30 cellular contexts compared by ENCODE assay signal in the genomic region with DNA sequence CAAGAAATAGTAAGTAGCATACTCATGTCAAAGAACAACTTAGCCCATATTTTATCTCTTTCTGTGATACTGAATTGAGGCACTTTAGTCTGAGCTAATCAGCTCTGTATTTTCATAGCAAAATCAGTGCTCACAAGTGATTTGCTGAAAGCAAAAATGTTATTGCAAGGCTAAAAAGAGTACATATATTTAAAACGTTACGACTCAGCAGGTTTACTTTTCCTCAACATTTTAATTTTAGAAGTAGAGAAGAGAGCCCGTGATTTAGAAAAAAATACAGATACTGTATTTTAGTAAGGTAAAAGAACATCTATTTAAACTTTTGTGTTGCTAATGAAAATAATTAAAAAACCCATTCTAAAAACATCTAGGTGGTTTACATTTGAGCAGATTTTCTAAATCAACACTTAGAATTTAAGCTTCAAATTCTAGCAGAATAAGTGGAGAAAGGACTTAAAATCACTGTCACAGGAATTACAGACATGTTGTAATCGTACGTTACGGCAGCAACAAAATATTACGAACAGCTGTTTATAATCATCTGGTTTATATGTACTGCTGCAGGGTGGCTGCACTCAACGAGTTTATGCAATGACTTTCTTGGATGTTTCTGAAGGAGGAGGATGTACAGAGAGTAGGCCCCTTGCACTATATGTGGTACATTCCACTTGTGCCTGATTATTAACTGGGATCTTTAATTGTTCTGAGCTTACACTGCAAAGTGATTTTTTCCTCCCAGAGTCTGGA. TPM values are rescaled to one million over a fixed set of nuclear protein-coding genes. Genes with fewer than 3 reads are reported as not detected.
DNase-seq lines count a peak whose midpoint lies in the region; ATAC-seq, FAIRE-seq and TF ChIP-seq lines count a peak whose summit lies in the region.
"Had no signal": no experiment of that assay in that cellular context is flagged by ENCODE, and none has a peak within 500 bp of the region (broad histone marks: within the 10 kb centered on the region; RNA-seq: fewer than 3 reads in every experiment).

No MANE protein-coding gene starts in this region.

- H3K27ac ChIP-seq in K562 (ENCODE audit: extremely low read depth, low read depth, low read length) (no peak overlapping the region), hepatocyte (no peak overlapping the region)
- H3K27ac ChIP-seq: parathyroid adenoma, SJSA1, suprapubic skin had no signal

- H3K36me3 ChIP-seq in K562 (ENCODE audit: control insufficient read depth, insufficient read depth, low read length) (peaks cover 98% of the 10 kb centered on the region), hepatocyte (replicated peaks; ENCODE audit: insufficient read depth, low read depth) (peaks cover 2% of the 10 kb centered on the region)

- TF ChIP-seq EP300 in K562 (IDR thresholded peaks at IDR 0.05; ENCODE audit: low read length) = no peak

- H3K9me3 ChIP-seq in K562 (replicated peaks; ENCODE audit: control insufficient read depth, insufficient read depth, low read depth, low read length) (no peaks in the 10 kb centered on the region), hepatocyte (ENCODE audit: low read depth) (no peaks in the 10 kb centered on the region)
- H3K9me3 ChIP-seq: SJSA1, suprapubic skin had no signal

- H3K4me1 ChIP-seq in K562 (replicated peaks in 1 of 2; ENCODE audit: control insufficient read depth in 2 of 2, insufficient read depth in 2 of 2, low read length in 2 of 2) = no peaks in the 10 kb centered on the region
- no peaks in the 10 kb centered on the region for H3K4me1 ChIP-seq in hepatocyte (ENCODE audit: insufficient read depth)
- H3K4me1 ChIP-seq: parathyroid adenoma, SJSA1, suprapubic skin had no signal

- TF ChIP-seq RAD21 in K562 (CRISPR knock-in tag; conservative IDR thresholded peaks at IDR 0.05 in 1 of 2, IDR thresholded peaks at IDR 0.05 in 1 of 2) = no peak

- no peaks in the 10 kb centered on the region for H3K27me3 ChIP-seq in K562 (ENCODE audit: control insufficient read depth in 2 of 2, insufficient read depth in 2 of 2, low read length in 2 of 2)
- H3K27me3 ChIP-seq in hepatocyte = no peaks in the 10 kb centered on the region
- H3K27me3 ChIP-seq: SJSA1, suprapubic skin had no signal

- POLR2A ChIA-PET in K562 (lab: Yijun Ruan, JAX) = interaction anchor here (1.3 to 3.7 kb wide), 3 partner anchors 10 to 20 kb away, joined by 4 to 16 read pairs (median 6); a partner anchor contains a TSS

- CTCF ChIA-PET in K562 (lab: Yijun Ruan, JAX; ENCODE audit: low intra/inter-chr PET ratio) = no interaction called here

- H3K79me2 ChIP-seq in K562 (ENCODE audit: control insufficient read depth, insufficient read depth, low read length) (peaks cover 14% of the 10 kb centered on the region; the same call in 2 of the 3 replicates), hepatocyte (peaks cover 8% of the 10 kb centered on the region)

- no peak overlapping the region for H3K9ac ChIP-seq in K562 (ENCODE audit: insufficient read depth in 1 of 2, low read depth in 2 of 2, low read length in 2 of 2)
- H3K9ac ChIP-seq: parathyroid adenoma had no signal

- TF ChIP-seq POLR2A in GM12891 (IDR thresholded peaks at IDR 0.05; ENCODE audit: low read depth, low read length) = no peak
- TF ChIP-seq POLR2A in K562 (conservative IDR thresholded peaks at IDR 0.05) = no peak

- no peak for TF ChIP-seq CTCF in K562 (IDR thresholded peaks at IDR 0.05 in 2 of 3, conservative IDR thresholded peaks at IDR 0.05 in 1 of 3; ENCODE audit: insufficient read depth in 2 of 3, low read depth in 1 of 3, low read length in 3 of 3)
- TF ChIP-seq CTCF in hepatocyte (IDR thresholded peaks at IDR 0.05; ENCODE audit: poor library complexity) = no peak

- in situ Hi-C loops in K562 (cut with MboI) = no loop called here

- H2AFZ ChIP-seq in K562 (ENCODE audit: low read depth, low read length) (no peak overlapping the region), hepatocyte (no peak overlapping the region)
- H2AFZ ChIP-seq: parathyroid adenoma had no signal

- H3K9me1 ChIP-seq in K562 (ENCODE audit: control insufficient read depth, insufficient read depth, low read length) = no peaks in the 10 kb centered on the region

- WGBS in K562 (ENCODE audit: insufficient coverage, low coverage, missing lambda C conversion rate) = 93% methylated on average over 8 of the region's 8 CpGs
- 62% methylated on average over 8 of the region's 8 CpGs for WGBS in hepatocyte (ENCODE audit: low lambda C conversion rate, missing lambda C conversion rate)

- H3K4me3 ChIP-seq in K562 = no peak overlapping the region
- H3K4me3 ChIP-seq in hepatocyte = no peak overlapping the region
- H3K4me3 ChIP-seq: SJSA1, suprapubic skin had no signal

- no peaks in the 10 kb centered on the region for H4K20me1 ChIP-seq in K562 (replicated peaks; ENCODE audit: control insufficient read depth, insufficient read depth, low read length)
- no peaks in the 10 kb centered on the region for H4K20me1 ChIP-seq in hepatocyte (ENCODE audit: insufficient read depth, poor library complexity, severe bottlenecking)

- peak; percentile 19 for DNase-seq in AG08396 (ENCODE audit: low spot score)
- DNase-seq in GM12891 (ENCODE audit: insufficient read length, low spot score) = no peak
- DNase-seq in K562 (ENCODE audit: extremely low read depth in 1 of 4, low spot score in 3 of 4) = no peak
- DNase-seq in hepatocyte (ENCODE audit: low spot score) = peak; percentile 10
- DNase-seq in islet precursor cell = no peak
- no peak for DNase-seq in DMS79 treated with DMSO at 0.1 percent for 48 hours (lab: John Stamatoyannopoulos, UW)
- no peak for DNase-seq in SIG-M5 treated with dmso at 0.1 percent for 504 hours (lab: John Stamatoyannopoulos, UW; ENCODE audit: unreplicated experiment)
- no peak for DNase-seq in T-helper 2 cell
- DNase-seq: activated CD4-positive, CD25-positive, alpha-beta regulatory T cell treated with anti-CD3 and anti-CD28 coated beads, Interleukin-2, amount 50 U/mL, for 72 hours; activated CD8-positive, alpha-beta T cell treated with anti-CD3 and anti-CD28 coated beads, Interleukin-2, amount 10 ng/mL, durations not matched to agents 7 days and 5 days; activated effector memory CD4-positive, alpha-beta T cell treated with Interleukin-2 at 50 U/mL for 16 hours; activated naive CD8-positive, alpha-beta T cell treated with anti-CD3 and anti-CD28 coated beads for 36 hours; activated T-cell treated with anti-CD3 and anti-CD28 coated beads for 4 hours; CD8-positive, alpha-beta T cell; central memory CD4-positive, alpha-beta T cell; dermis blood vessel endothelial cell; DMS 273 treated with DMSO at 0.1 percent for 48 hours; left colon; mammary epithelial cell; MV-4-11; NCI-H1436 treated with DMSO at 0.1 percent for 48 hours; NCI-H345; NCI-H748 treated with DMSO at 0.1 percent for 48 hours; right cardiac atrium; stimulated activated CD4-positive, alpha-beta T cell treated with anti-CD3 and anti-CD28 coated beads, Interleukin-4, amount 100 ng/mL, for 4 hours; T-helper 1 cell had no signal

- no peak for ATAC-seq in K562
- ATAC-seq: activated CD8-positive, alpha-beta T cell treated with anti-CD3 and anti-CD28 coated beads, Interleukin-2, amount 10 ng/mL, durations not matched to agents 7 days and 5 days; CD8-positive, alpha-beta T cell; left colon; right cardiac atrium; stimulated activated memory B cell treated with anti-CD40 and anti-IgM and Interleukin-4, amounts not matched to agents 10 μg/mL and 1 μg/mL and 100 μg/mL, for 72 hours had no signal

- H3K4me2 ChIP-seq in K562 (ENCODE audit: insufficient read depth, low read length) (no peak overlapping the region), hepatocyte (no peak overlapping the region)

- FAIRE-seq in GM12891 (lab: Jason Lieb, UNC) = peak; percentile 38
- no peak for FAIRE-seq in K562 (lab: Jason Lieb, UNC)

- intact Hi-C loops in K562 (cut with micrococcal nuclease) = no loop called here

- BruUV-seq in K562 (replicated peaks; lab: Mats Ljungman, UMichigan) = no TSS peak

- H3K9me2 ChIP-seq in hepatocyte (replicated peaks; ENCODE audit: insufficient read depth) = no peaks in the 10 kb centered on the region

TF ChIP-seq in GM12891, 5 proteins besides CTCF, POLR2A, EP300 and RAD21:
- TF ChIP-seq POU2F2 (IDR thresholded peaks at IDR 0.05; ENCODE audit: low read depth, low read length) = no peak
- TF ChIP-seq TAF1 (IDR thresholded peaks at IDR 0.05; ENCODE audit: low read depth, low read length) = no peak
TF ChIP-seq in GM12891: peak in this region for 0.

TF ChIP-seq in K562, 482 proteins besides CTCF, POLR2A, EP300 and RAD21:
- no peak for TF ChIP-seq CBX3 (IDR thresholded peaks at IDR 0.05; ENCODE audit: borderline replicate concordance in 1 of 2, low read length in 2 of 2)
- TF ChIP-seq MAFG (tag; conservative IDR thresholded peaks at IDR 0.05) = 0 out of 2 replicates have a peak, but pooled peaks have one; percentile 16
- TF ChIP-seq ZNF316 (IDR thresholded peaks at IDR 0.05) = peak; percentile 48

RNA-seq across cellular contexts. Expression of a gene that starts 20.1 kb away (rescaled TPM):
- 35.4 TPM for polyA plus RNA-seq in GM12891 (2012; ENCODE audit: low read depth, missing spikeins)
- total RNA-seq in K562 (2011; cell fraction: chromatin; rRNA removed; ENCODE audit: low replicate concordance) = 177 and 602 TPM in 2 replicates
- 97.2 and 131 TPM in 2 replicates for total RNA-seq in K562 (2011; cell fraction: nucleolus; rRNA removed)
- total RNA-seq in K562 (2011; cell fraction: nucleoplasm; rRNA removed) = 216 and 303 TPM in 2 replicates
- total RNA-seq in K562 (2014; rRNA removed) (128 and 129 TPM in 2 replicates), K562 (2014; rRNA removed; fragmentation: Illumina TruSeq; extraction: Trizol) (99.3 and 108 TPM in 2 replicates), K562 (2015; rRNA removed; fragmentation: Illumina TruSeq; extraction: Trizol) (96.1 and 103 TPM in 2 replicates), K562 (2021) (66.6 and 67.0 TPM in 2 replicates), hepatocyte (67.8 and 91.9 TPM in 2 replicates)
- polyA plus RNA-seq in K562 (2011; rRNA removed) (84.9 and 88.0 TPM in 2 replicates), K562 (2014; fragmentation: Illumina TruSeq; extraction: Trizol) (65.8 and 81.9 TPM in 2 replicates), K562 (2014; fragmentation: Nextera tagmentation; extraction: Ambion mirVana) (10 to 100 TPM; 40.8 to 47.0 TPM), K562 (2014; rRNA removed) (58.8 and 63.4 TPM in 2 replicates), hepatocyte (54.1 and 60.3 TPM in 2 replicates)
- 23.1 and 26.0 TPM in 2 replicates for polyA plus RNA-seq in K562 (2011; cell fraction: cytosol; rRNA removed)
- polyA plus RNA-seq in K562 (2011; cell fraction: nucleus; rRNA removed) = 342 and 521 TPM in 2 replicates
- 42.0 and 50.5 TPM in 2 replicates for polyA plus RNA-seq in K562 (2012)
- 127 and 147 TPM in 2 replicates for polyA minus RNA-seq in K562 (2011; rRNA and poly(A)+ RNA removed)
- polyA minus RNA-seq in K562 (2011; cell fraction: cytosol; rRNA and poly(A)+ RNA removed) = 25.1 and 32.1 TPM in 2 replicates
- polyA minus RNA-seq in K562 (2011; cell fraction: nucleus; rRNA and poly(A)+ RNA removed) = 431 and 526 TPM in 2 replicates

Comparison
In these comparisons a context has a peak if more than half of its experiments do, and no peak if none do; other contexts are left out.
1. DNase-seq: peak in AG08396 (single experiment) and hepatocyte (single experiment); none in GM12891 (single experiment), K562 (0 of 4), islet precursor cell (single experiment), DMS79 treated with DMSO at 0.1 percent for 48 hours (single experiment), SIG-M5 treated with dmso at 0.1 percent for 504 hours (single experiment) and T-helper 2 cell (0 of 5).